ENCODE assay signal across 3 cellular contexts in genomic region chr7:76354981-76355730, GRCh38.
A peak's percentile ranks its signal among the peaks of the same experiment; 100 is the strongest.
TF ChIP-seq lines count a peak whose summit lies in the region.

No MANE protein-coding gene starts in this region.

TF ChIP-seq in SK-N-SH, 30 proteins besides CTCF, POLR2A, EP300 and RAD21:
- no peak for TF ChIP-seq MEF2A (IDR thresholded peaks at IDR 0.05; ENCODE audit: borderline replicate concordance, low read depth)
- TF ChIP-seq CHD2 (IDR thresholded peaks at IDR 0.05; ENCODE audit: low read length, partially characterized antibody), result no peak
- TF ChIP-seq ZBTB33 (IDR thresholded peaks at IDR 0.05; ENCODE audit: borderline replicate concordance, low read depth), result no peak
- no peak for TF ChIP-seq RXRA (IDR thresholded peaks at IDR 0.05; ENCODE audit: borderline replicate concordance, low read depth)
- no peak for TF ChIP-seq USF1 (IDR thresholded peaks at IDR 0.05; ENCODE audit: borderline replicate concordance, low read depth)
- TF ChIP-seq GATA2 (CRISPR knock-in tag; IDR thresholded peaks at IDR 0.05), result no peak
- TF ChIP-seq POLR2AphosphoS5 (IDR thresholded peaks at IDR 0.05; ENCODE audit: low read depth, low read length), result no peak; the same call in 1 of the 2 replicates
- no peak for TF ChIP-seq SMC3 (IDR thresholded peaks at IDR 0.05; ENCODE audit: low read depth, low read length)
- TF ChIP-seq GABPA (IDR thresholded peaks at IDR 0.05; ENCODE audit: low read depth), result no peak
- no peak for TF ChIP-seq EZH2phosphoT487 (IDR thresholded peaks at IDR 0.05; ENCODE audit: borderline replicate concordance, low read depth)
- no peak for TF ChIP-seq TCF12 (IDR thresholded peaks at IDR 0.05)
- TF ChIP-seq RCOR1 (IDR thresholded peaks at IDR 0.05; ENCODE audit: low read length), result no peak
- TF ChIP-seq FOSL2 (IDR thresholded peaks at IDR 0.05; ENCODE audit: borderline replicate concordance, low read depth), result no peak
- TF ChIP-seq YY1 (IDR thresholded peaks at IDR 0.05; ENCODE audit: low read depth), result no peak
- TF ChIP-seq NFIC (IDR thresholded peaks at IDR 0.05; ENCODE audit: borderline replicate concordance), result no peak

TF ChIP-seq in SK-N-SH treated with all-trans-retinoic acid at 6 μM for 48 hours, 23 proteins besides CTCF, POLR2A, EP300 and RAD21:
- TF ChIP-seq RARB (CRISPR knock-in tag; IDR thresholded peaks at IDR 0.05) (no peak), POU6F1 (CRISPR knock-in tag; IDR thresholded peaks at IDR 0.05; ENCODE audit: borderline replicate concordance, low read depth) (no peak), ZNF8 (CRISPR knock-in tag; IDR thresholded peaks at IDR 0.05) (no peak), SNAI2 (CRISPR knock-in tag; IDR thresholded peaks at IDR 0.05) (no peak), ZC3H10 (CRISPR knock-in tag; IDR thresholded peaks at IDR 0.05) (no peak), CSDC2 (CRISPR knock-in tag; IDR thresholded peaks at IDR 0.05) (no peak), TSHZ2 (CRISPR knock-in tag; IDR thresholded peaks at IDR 0.05) (no peak), CREB5 (CRISPR knock-in tag; IDR thresholded peaks at IDR 0.05; ENCODE audit: low read depth) (no peak)

TF ChIP-seq in H1, 55 proteins besides CTCF, POLR2A, EP300 and RAD21:
- TF ChIP-seq CREB1 (IDR thresholded peaks at IDR 0.05) (no peak), TEAD4 (IDR thresholded peaks at IDR 0.05; ENCODE audit: low read depth, low read length) (peak; percentile 40; the same call in 1 of the 2 replicates), POLR2AphosphoS5 (IDR thresholded peaks at IDR 0.05; ENCODE audit: low read depth, low read length) (peak; percentile 44), CEBPB (IDR thresholded peaks at IDR 0.05; ENCODE audit: low read depth, low read length) (peak; percentile 89)
TF ChIP-seq in H1: peak in this region for 3.
